In genomic region chr21:34844033-34844923, GRCh38 we compare ENCODE assay signal across 9 cellular contexts.
DNase-seq lines count a peak whose midpoint lies in the region; ATAC-seq, FAIRE-seq and TF ChIP-seq lines count a peak whose summit lies in the region.
"Had no signal": no experiment of that assay in that cellular context is flagged by ENCODE, and none has a peak within 500 bp of the region (broad histone marks: within the 10 kb centered on the region; RNA-seq: fewer than 3 reads in every experiment).

No MANE protein-coding gene starts in this region.

- H3K23me2 ChIP-seq in H1 (ENCODE audit: low read depth, low read length) = no peaks in the 10 kb centered on the region

- TF ChIP-seq RAD21 in IMR-90 (IDR thresholded peaks at IDR 0.05; ENCODE audit: low read length) = no peak
- no peak for TF ChIP-seq RAD21 in H1 (IDR thresholded peaks at IDR 0.05 in 1 of 2, conservative IDR thresholded peaks at IDR 0.05 in 1 of 2; ENCODE audit: low read depth in 2 of 2, low read length in 2 of 2)

- in situ Hi-C loops in IMR-90 (cut with MboI; ENCODE audit: low sequenced_read_pairs) = no loop called here

- H2BK20ac ChIP-seq in IMR-90 (ENCODE audit: low read depth, low read length) (no peak overlapping the region; the same call in 1 of the 2 replicates), H1 (ENCODE audit: low read length) (no peak overlapping the region)

- POLR2A ChIA-PET in IMR-90 (lab: Charles Lee; ENCODE audit: unreplicated experiment) = interaction anchor here (0.5 to 0.7 kb wide), 2 partner anchors 27 to 1476 kb away, joined by 3 to 8 read pairs; partner anchors contain the start of gene MORC3
- POLR2A ChIA-PET in H1 (lab: Charles Lee; ENCODE audit: partially characterized antibody) = no interaction called here

- H4K8ac ChIP-seq in IMR-90 (ENCODE audit: low read depth in 2 of 2, low read length in 2 of 2) (peak overlapping the region in 1 of 2 experiments; percentile 41; a peak in 1 of 4 replicates), H1 (ENCODE audit: extremely low read depth, insufficient read depth, low read length) (no peak overlapping the region)

- peak overlapping the region; percentile 73 for H3K14ac ChIP-seq in IMR-90 (replicated peaks; ENCODE audit: low read depth, low read length)
- H3K14ac ChIP-seq in H1 (ENCODE audit: insufficient read length) = no peak overlapping the region

- CTCF ChIA-PET in IMR-90 (lab: Yijun Ruan, JAX) (no interaction called here), H1 (lab: Charles Lee; ENCODE audit: partially characterized antibody) (no interaction called here)

- H2AFZ ChIP-seq in IMR-90 (replicated peaks; ENCODE audit: low read length, poor library complexity) (peak overlapping the region; percentile 9), H1 (ENCODE audit: low read length) (no peak overlapping the region)

- H3K79me2 ChIP-seq in H1 (ENCODE audit: control insufficient read depth in 1 of 2, insufficient read depth in 2 of 2, low read length in 2 of 2) = no peaks in the 10 kb centered on the region

- dilution Hi-C loops in IMR-90 (cut with HindIII; ENCODE audit: low sequenced_read_pairs, unreplicated experiment) = no loop called here

- ATAC-seq in IMR-90 (ENCODE audit: low read depth) = no peak; the same call in 1 of the 2 replicates

- no peak for TF ChIP-seq POLR2A in IMR-90 (IDR thresholded peaks at IDR 0.05; ENCODE audit: low read depth, low read length)
- no peak for TF ChIP-seq POLR2A in H1 (IDR thresholded peaks at IDR 0.05; ENCODE audit: control extremely low read depth in 1 of 2, low read depth in 2 of 2, low read length in 2 of 2)

- no peaks in the 10 kb centered on the region for H3K36me3 Mint-ChIP-seq in nephron progenitor cell (ENCODE audit: low read depth)

- H3K27me3 ChIP-seq in IMR-90 (ENCODE audit: control insufficient read depth, insufficient read depth, low read length) (no peaks in the 10 kb centered on the region), H1 (replicated peaks in 1 of 4; ENCODE audit: control insufficient read depth in 3 of 4, extremely low read depth in 1 of 4, insufficient read depth in 3 of 4, low read length in 3 of 4) (no peaks in the 10 kb centered on the region; a peak in 3 of 7 replicates)

- H3K4me3 Mint-ChIP-seq in nephron progenitor cell = no peak overlapping the region

- intact Hi-C loops in IMR-90 (cut with micrococcal nuclease) = no loop called here

- H2AK9ac ChIP-seq in IMR-90 (replicated peaks; ENCODE audit: low read depth, low read length, poor library complexity) = peak overlapping the region; percentile 31

- no peak for TF ChIP-seq CTCF in IMR-90 (conservative IDR thresholded peaks at IDR 0.05; ENCODE audit: low read depth, low read length)
- TF ChIP-seq CTCF in H1 (IDR thresholded peaks at IDR 0.05; ENCODE audit: control extremely low read depth in 1 of 3, insufficient read depth in 1 of 3, low read depth in 1 of 3, low read length in 3 of 3) = no peak
- TF ChIP-seq CTCF in nephron progenitor cell (IDR thresholded peaks at IDR 0.05) = no peak

- no peak for TF ChIP-seq EP300 in H1 (IDR thresholded peaks at IDR 0.05; ENCODE audit: borderline replicate concordance in 1 of 2, low read depth in 2 of 2, low read length in 2 of 2)

- peaks cover 6% of the 10 kb centered on the region for H3K27me3 Mint-ChIP-seq in nephron progenitor cell (ENCODE audit: low read depth, poor library complexity)

- H2BK120ac ChIP-seq in IMR-90 (ENCODE audit: low read depth, low read length) (peak overlapping the region; percentile 35), H1 (replicated peaks; ENCODE audit: low read depth, low read length) (no peak overlapping the region)

- peaks cover 64% of the 10 kb centered on the region for H3K9me1 ChIP-seq in IMR-90 (ENCODE audit: insufficient read depth, low read length)

- H3K23ac ChIP-seq in IMR-90 (ENCODE audit: low read depth, low read length) (peak overlapping the region; percentile 73), H1 (ENCODE audit: insufficient read length) (no peak overlapping the region)

- H2AK5ac ChIP-seq in IMR-90 (ENCODE audit: low read depth, low read length) = peak overlapping the region; percentile 85; the same call in 1 of the 2 replicates
- H2AK5ac ChIP-seq in H1 (ENCODE audit: low read depth, low read length) = no peak overlapping the region

- H3K79me1 ChIP-seq in IMR-90 (ENCODE audit: low read depth in 1 of 2, low read length in 2 of 2) (peaks cover 50 to 89% of the 10 kb centered on the region in 2 experiments), H1 (ENCODE audit: low read depth, low read length) (no peaks in the 10 kb centered on the region)

- H3K9me3 Mint-ChIP-seq in nephron progenitor cell = no peaks in the 10 kb centered on the region

- H3K27ac ChIP-seq in IMR-90 (ENCODE audit: insufficient read depth, low read length) (peak overlapping the region; percentile 63; the same call in 1 of the 2 replicates), H1 (ENCODE audit: low read depth, low read length) (no peak overlapping the region)

- H3K9me3 ChIP-seq in IMR-90 (ENCODE audit: control insufficient read depth, insufficient read depth, low read length) (no peaks in the 10 kb centered on the region), H1 (ENCODE audit: insufficient read depth in 2 of 2, low read depth in 1 of 2, low read length in 1 of 2) (no peaks in the 10 kb centered on the region)

- no peak overlapping the region for H4K5ac ChIP-seq in IMR-90 (ENCODE audit: low read depth, low read length)
- H4K5ac ChIP-seq in H1 (ENCODE audit: insufficient read length, low read depth, low read length) = no peak overlapping the region

- peaks cover 55% of the 10 kb centered on the region for H3K4me1 Mint-ChIP-seq in nephron progenitor cell

- WGBS in IMR-90 (ENCODE audit: extremely low coverage in 2 of 2, insufficient read length in 1 of 2), 2 experiments = 75% methylated on average over 5 of the region's 12 CpGs; no CpG with 5 or more reads in 1 of the 2 experiments
- WGBS in H1 (ENCODE audit: extremely low coverage in 1 of 2, insufficient coverage in 1 of 2, insufficient read length in 1 of 2, insufficient replicate concordance in 2 of 2, low coverage in 1 of 2, low lambda C conversion rate in 2 of 2, missing lambda C conversion rate in 1 of 2), 2 experiments = 83% methylated on average over 11 of the region's 12 CpGs; no CpG with 5 or more reads in 1 of the 2 experiments

- H2BK5ac ChIP-seq in IMR-90 (ENCODE audit: low read depth, low read length, poor library complexity, severe bottlenecking) (peak overlapping the region; percentile 14), H1 (ENCODE audit: low read depth, low read length) (no peak overlapping the region)

- H3K56ac ChIP-seq in IMR-90 (ENCODE audit: extremely low read depth, insufficient read depth, low read length) = no peak overlapping the region
- H3K56ac ChIP-seq in H1 (replicated peaks; ENCODE audit: insufficient read length, low read depth, low read length) = no peak overlapping the region

- no TSS peak for BruUV-seq in IMR-90 (replicated peaks; lab: Mats Ljungman, UMichigan)

- H3K4ac ChIP-seq in IMR-90 (ENCODE audit: low read depth, low read length) = peak overlapping the region; percentile 55
- no peak overlapping the region for H3K4ac ChIP-seq in H1 (replicated peaks; ENCODE audit: insufficient read length, low read depth, low read length)

- DNase-seq in COLO668 (lab: John Stamatoyannopoulos, UW; ENCODE audit: unreplicated experiment) (peak; percentile 63), IMR-90 (peak; percentile 71), H1 (ENCODE audit: low read depth in 1 of 2, low spot score in 2 of 2) (no peak), nephron progenitor cell (no peak), middle frontal gyrus (ENCODE audit: extremely low spot score, low spot score) (no peak), foreskin melanocyte (no peak), GOT3 (lab: John Stamatoyannopoulos, UW) (no peak)
- DNase-seq in stimulated activated CD4-positive, alpha-beta T cell treated with anti-CD3 and anti-CD28 coated beads, Interleukin-4, amount 100 ng/mL, for 4 hours = no peak
- DNase-seq: NCI-H524 treated with DMSO at 0.1 percent for 48 hours had no signal

- H3K9ac ChIP-seq in IMR-90 (ENCODE audit: low read depth, low read length) = no peak overlapping the region
- no peak overlapping the region for H3K9ac ChIP-seq in H1 (replicated peaks in 1 of 4; ENCODE audit: extremely low read depth in 1 of 4, low read depth in 3 of 4, low read length in 3 of 4)

- H4K20me1 ChIP-seq in IMR-90 (ENCODE audit: insufficient read depth, low read length) = peaks cover 93% of the 10 kb centered on the region
- no peaks in the 10 kb centered on the region for H4K20me1 ChIP-seq in H1 (replicated peaks in 1 of 2; ENCODE audit: control insufficient read depth in 1 of 2, insufficient read depth in 2 of 2, low read length in 2 of 2)

- H3K4me1 ChIP-seq in IMR-90 (ENCODE audit: control insufficient read depth, insufficient read depth, low read length) (peaks cover 43% of the 10 kb centered on the region), H1 (replicated peaks in 1 of 4; ENCODE audit: control insufficient read depth in 3 of 4, insufficient read depth in 4 of 4, low read length in 3 of 4) (peaks cover 7 to 26% (median 15%) of the 10 kb centered on the region in 4 experiments)

- H2BK15ac ChIP-seq in IMR-90 (ENCODE audit: low read depth, low read length) (no peak overlapping the region; the same call in 2 of the 3 replicates), H1 (ENCODE audit: low read length) (no peak overlapping the region)

- H3K4me2 ChIP-seq in IMR-90 (ENCODE audit: low read depth, low read length) = no peak overlapping the region
- peak overlapping the region in 1 of 2 experiments; percentile 6; a peak in 2 of 4 replicates for H3K4me2 ChIP-seq in H1 (ENCODE audit: insufficient read depth in 1 of 2, low read depth in 2 of 2, low read length in 2 of 2)

- H2BK12ac ChIP-seq in H1 (ENCODE audit: low read depth, low read length) = no peak overlapping the region

- H3K4me3 ChIP-seq in IMR-90 (ENCODE audit: insufficient read depth, low read depth, low read length) (no peak overlapping the region), H1 (ENCODE audit: extremely low read depth in 1 of 4, insufficient read depth in 2 of 4, low read depth in 3 of 4, low read length in 4 of 4) (no peak overlapping the region)

- H3K18ac ChIP-seq in IMR-90 (ENCODE audit: low read depth, low read length) = no peak overlapping the region
- H3K18ac ChIP-seq in H1 (ENCODE audit: extremely low read depth, low read length) = no peak overlapping the region; the same call in 1 of the 2 replicates

- FAIRE-seq in H1 (lab: Jason Lieb, UNC) = no peak

- peaks cover 51% of the 10 kb centered on the region for H3K36me3 ChIP-seq in IMR-90 (ENCODE audit: control insufficient read depth, insufficient read depth, low read length)
- no peaks in the 10 kb centered on the region for H3K36me3 ChIP-seq in H1 (ENCODE audit: control insufficient read depth in 2 of 4, insufficient read depth in 4 of 4, low read length in 3 of 4)

- H3K27ac Mint-ChIP-seq in nephron progenitor cell = peak overlapping the region; percentile 42

- H4K91ac ChIP-seq in IMR-90 (ENCODE audit: insufficient read depth, low read depth, low read length) = no peak overlapping the region
- no peak overlapping the region for H4K91ac ChIP-seq in H1 (replicated peaks; ENCODE audit: insufficient read length, low read length)

TF ChIP-seq in IMR-90, 13 proteins besides CTCF, POLR2A, EP300 and RAD21 (continues in another document):
- TF ChIP-seq CHD1 (IDR thresholded peaks at IDR 0.05; ENCODE audit: low read depth, low read length) = 0 out of 2 replicates have a peak, but pooled peaks have one; percentile 9

Comparison
In these comparisons a context has a peak if more than half of its experiments do, and no peak if none do; other contexts are left out.
1. DNase-seq: peak in COLO668 (single experiment) and IMR-90 (single experiment); none in H1 (0 of 2), nephron progenitor cell (single experiment), middle frontal gyrus (single experiment), stimulated activated CD4-positive, alpha-beta T cell treated with anti-CD3 and anti-CD28 coated beads, Interleukin-4, amount 100 ng/mL, for 4 hours (0 of 2), foreskin melanocyte (single experiment) and GOT3 (single experiment).